1 cellular context compared by ENCODE assay signal in the genomic region with DNA sequence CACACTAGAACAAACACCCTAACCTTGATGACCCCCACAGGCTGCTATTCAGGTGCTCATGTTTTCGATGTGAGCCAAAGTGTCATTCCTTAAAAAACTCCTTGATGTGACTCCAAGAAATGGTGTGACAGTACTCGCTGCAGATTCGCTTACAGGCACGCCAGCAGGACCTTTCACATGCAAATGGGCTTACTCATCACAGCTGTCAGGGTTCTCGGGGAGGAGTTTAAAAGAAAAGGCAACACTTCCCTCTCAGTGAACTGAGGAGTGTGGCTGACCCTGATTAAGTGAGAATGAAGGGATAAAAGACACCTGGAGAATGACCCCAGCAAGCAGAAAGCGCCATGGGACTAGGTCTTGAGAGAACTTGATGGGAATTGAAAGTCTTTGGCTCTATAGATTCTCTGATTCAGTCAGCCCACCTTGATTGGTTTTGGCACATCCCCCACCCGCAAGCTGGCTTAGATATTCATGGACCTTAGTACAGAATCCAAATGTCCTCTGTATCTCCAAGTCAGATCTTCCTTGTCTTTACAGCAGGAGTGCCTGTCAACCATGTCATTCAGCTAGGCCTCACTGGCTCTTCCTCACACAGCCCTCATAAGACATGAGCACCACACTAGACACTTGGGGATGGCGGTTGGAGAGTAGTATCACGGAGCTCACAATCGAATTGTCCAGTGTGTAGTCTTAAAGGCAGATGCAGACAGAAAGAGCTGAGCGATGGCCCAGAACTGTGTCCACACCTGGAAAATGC.
A peak's percentile ranks its signal among the peaks of the same experiment; 100 is the strongest.
TF ChIP-seq lines count a peak whose summit lies in the region.

No MANE protein-coding gene starts in this region.

TF ChIP-seq in K562, 482 proteins besides CTCF, POLR2A, EP300 and RAD21 (continued from another document and continues in another):
- TF ChIP-seq, protein P1, sequence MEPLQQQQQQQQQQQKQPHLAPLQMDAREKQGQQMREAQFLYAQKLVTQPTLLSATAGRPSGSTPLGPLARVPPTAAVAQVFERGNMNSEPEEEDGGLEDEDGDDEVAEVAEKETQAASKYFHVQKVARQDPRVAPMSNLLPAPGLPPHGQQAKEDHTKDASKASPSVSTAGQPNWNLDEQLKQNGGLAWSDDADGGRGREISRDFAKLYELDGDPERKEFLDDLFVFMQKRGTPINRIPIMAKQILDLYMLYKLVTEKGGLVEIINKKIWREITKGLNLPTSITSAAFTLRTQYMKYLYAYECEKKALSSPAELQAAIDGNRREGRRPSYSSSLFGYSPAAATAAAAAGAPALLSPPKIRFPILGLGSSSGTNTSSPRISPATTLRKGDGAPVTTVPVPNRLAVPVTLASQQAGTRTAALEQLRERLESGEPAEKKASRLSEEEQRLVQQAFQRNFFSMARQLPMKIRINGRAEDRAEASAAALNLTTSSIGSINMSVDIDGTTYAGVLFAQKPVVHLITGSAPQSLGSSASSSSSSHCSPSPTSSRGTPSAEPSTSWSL (CRISPR knock-in tag; IDR thresholded peaks at IDR 0.05; ENCODE audit: borderline replicate concordance) = no peak
- TF ChIP-seq NR1H2 (CRISPR knock-in tag; IDR thresholded peaks at IDR 0.05) = no peak
- 0 out of 2 replicates have a peak, but pooled peaks have one; percentile 24 for TF ChIP-seq NFE2 (IDR thresholded peaks at IDR 0.05; ENCODE audit: low read depth)
- no peak for TF ChIP-seq KHSRP (IDR thresholded peaks at IDR 0.05)
- TF ChIP-seq, protein P2, sequence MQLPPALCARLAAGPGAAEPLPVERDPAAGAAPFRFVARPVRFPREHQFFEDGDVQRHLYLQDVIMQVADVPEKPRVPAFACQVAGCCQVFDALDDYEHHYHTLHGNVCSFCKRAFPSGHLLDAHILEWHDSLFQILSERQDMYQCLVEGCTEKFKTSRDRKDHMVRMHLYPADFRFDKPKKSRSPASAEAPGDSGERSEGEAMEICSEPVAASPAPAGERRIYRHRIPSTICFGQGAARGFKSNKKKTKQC (CRISPR knock-in tag; IDR thresholded peaks at IDR 0.05) = no peak
- TF ChIP-seq CSDE1 (IDR thresholded peaks at IDR 0.05) = no peak
- no peak for TF ChIP-seq SMARCA4 (IDR thresholded peaks at IDR 0.05)
- TF ChIP-seq RBM17 (IDR thresholded peaks at IDR 0.05; ENCODE audit: borderline replicate concordance, low read depth, low read length) = no peak
- TF ChIP-seq DDX20 (tag; IDR thresholded peaks at IDR 0.05; ENCODE audit: low read depth) = no peak
- TF ChIP-seq BCL6 (CRISPR knock-in tag; IDR thresholded peaks at IDR 0.05) = no peak
- no peak for TF ChIP-seq ZNF76 (CRISPR knock-in tag; IDR thresholded peaks at IDR 0.05; ENCODE audit: borderline replicate concordance)
- no peak for TF ChIP-seq PHF8 (IDR thresholded peaks at IDR 0.05; ENCODE audit: borderline replicate concordance, low read length)
- TF ChIP-seq MYBL2 (IDR thresholded peaks at IDR 0.05; ENCODE audit: low read depth) = no peak
- TF ChIP-seq MYBL2 (CRISPR knock-in tag; IDR thresholded peaks at IDR 0.05; ENCODE audit: borderline replicate concordance) = no peak
- TF ChIP-seq, protein P3, sequence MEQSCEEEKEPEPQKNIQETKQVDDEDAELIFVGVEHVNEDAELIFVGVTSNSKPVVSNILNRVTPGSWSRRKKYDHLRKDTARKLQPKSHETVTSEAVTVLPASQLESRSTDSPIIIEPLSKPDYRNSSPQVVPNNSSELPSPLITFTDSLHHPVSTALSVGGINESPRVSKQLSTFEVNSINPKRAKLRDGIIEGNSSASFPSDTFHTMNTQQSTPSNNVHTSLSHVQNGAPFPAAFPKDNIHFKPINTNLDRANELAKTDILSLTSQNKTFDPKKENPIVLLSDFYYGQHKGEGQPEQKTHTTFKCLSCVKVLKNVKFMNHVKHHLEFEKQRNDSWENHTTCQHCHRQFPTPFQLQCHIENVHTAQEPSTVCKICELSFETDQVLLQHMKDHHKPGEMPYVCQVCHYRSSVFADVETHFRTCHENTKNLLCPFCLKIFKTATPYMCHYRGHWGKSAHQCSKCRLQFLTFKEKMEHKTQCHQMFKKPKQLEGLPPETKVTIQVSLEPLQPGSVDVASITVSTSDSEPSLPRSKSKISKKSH (CRISPR knock-in tag; IDR thresholded peaks at IDR 0.05) = no peak
- TF ChIP-seq TARDBP (IDR thresholded peaks at IDR 0.05) = no peak
- 0 out of 2 replicates have a peak, but pooled peaks have one; percentile 24 for TF ChIP-seq FOSL1 (tag; conservative IDR thresholded peaks at IDR 0.05)
- no peak for TF ChIP-seq ZC3H8 (IDR thresholded peaks at IDR 0.05)
- peak; percentile 30; the same call in 1 of the 2 replicates for TF ChIP-seq ZNF316 (IDR thresholded peaks at IDR 0.05)
- TF ChIP-seq L3MBTL2 (IDR thresholded peaks at IDR 0.05) = no peak
- TF ChIP-seq, protein P4, sequence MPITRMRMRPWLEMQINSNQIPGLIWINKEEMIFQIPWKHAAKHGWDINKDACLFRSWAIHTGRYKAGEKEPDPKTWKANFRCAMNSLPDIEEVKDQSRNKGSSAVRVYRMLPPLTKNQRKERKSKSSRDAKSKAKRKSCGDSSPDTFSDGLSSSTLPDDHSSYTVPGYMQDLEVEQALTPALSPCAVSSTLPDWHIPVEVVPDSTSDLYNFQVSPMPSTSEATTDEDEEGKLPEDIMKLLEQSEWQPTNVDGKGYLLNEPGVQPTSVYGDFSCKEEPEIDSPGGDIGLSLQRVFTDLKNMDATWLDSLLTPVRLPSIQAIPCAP (CRISPR knock-in tag; IDR thresholded peaks at IDR 0.05; ENCODE audit: borderline replicate concordance) = no peak
- TF ChIP-seq SMAD2 (IDR thresholded peaks at IDR 0.05; ENCODE audit: low read depth, low read length) = no peak
- TF ChIP-seq RAD51 (IDR thresholded peaks at IDR 0.05; ENCODE audit: borderline replicate concordance, low read depth) = no peak
- peak; percentile 46 for TF ChIP-seq MEIS2 (IDR thresholded peaks at IDR 0.05; ENCODE audit: partially characterized antibody)
- TF ChIP-seq, protein P5, sequence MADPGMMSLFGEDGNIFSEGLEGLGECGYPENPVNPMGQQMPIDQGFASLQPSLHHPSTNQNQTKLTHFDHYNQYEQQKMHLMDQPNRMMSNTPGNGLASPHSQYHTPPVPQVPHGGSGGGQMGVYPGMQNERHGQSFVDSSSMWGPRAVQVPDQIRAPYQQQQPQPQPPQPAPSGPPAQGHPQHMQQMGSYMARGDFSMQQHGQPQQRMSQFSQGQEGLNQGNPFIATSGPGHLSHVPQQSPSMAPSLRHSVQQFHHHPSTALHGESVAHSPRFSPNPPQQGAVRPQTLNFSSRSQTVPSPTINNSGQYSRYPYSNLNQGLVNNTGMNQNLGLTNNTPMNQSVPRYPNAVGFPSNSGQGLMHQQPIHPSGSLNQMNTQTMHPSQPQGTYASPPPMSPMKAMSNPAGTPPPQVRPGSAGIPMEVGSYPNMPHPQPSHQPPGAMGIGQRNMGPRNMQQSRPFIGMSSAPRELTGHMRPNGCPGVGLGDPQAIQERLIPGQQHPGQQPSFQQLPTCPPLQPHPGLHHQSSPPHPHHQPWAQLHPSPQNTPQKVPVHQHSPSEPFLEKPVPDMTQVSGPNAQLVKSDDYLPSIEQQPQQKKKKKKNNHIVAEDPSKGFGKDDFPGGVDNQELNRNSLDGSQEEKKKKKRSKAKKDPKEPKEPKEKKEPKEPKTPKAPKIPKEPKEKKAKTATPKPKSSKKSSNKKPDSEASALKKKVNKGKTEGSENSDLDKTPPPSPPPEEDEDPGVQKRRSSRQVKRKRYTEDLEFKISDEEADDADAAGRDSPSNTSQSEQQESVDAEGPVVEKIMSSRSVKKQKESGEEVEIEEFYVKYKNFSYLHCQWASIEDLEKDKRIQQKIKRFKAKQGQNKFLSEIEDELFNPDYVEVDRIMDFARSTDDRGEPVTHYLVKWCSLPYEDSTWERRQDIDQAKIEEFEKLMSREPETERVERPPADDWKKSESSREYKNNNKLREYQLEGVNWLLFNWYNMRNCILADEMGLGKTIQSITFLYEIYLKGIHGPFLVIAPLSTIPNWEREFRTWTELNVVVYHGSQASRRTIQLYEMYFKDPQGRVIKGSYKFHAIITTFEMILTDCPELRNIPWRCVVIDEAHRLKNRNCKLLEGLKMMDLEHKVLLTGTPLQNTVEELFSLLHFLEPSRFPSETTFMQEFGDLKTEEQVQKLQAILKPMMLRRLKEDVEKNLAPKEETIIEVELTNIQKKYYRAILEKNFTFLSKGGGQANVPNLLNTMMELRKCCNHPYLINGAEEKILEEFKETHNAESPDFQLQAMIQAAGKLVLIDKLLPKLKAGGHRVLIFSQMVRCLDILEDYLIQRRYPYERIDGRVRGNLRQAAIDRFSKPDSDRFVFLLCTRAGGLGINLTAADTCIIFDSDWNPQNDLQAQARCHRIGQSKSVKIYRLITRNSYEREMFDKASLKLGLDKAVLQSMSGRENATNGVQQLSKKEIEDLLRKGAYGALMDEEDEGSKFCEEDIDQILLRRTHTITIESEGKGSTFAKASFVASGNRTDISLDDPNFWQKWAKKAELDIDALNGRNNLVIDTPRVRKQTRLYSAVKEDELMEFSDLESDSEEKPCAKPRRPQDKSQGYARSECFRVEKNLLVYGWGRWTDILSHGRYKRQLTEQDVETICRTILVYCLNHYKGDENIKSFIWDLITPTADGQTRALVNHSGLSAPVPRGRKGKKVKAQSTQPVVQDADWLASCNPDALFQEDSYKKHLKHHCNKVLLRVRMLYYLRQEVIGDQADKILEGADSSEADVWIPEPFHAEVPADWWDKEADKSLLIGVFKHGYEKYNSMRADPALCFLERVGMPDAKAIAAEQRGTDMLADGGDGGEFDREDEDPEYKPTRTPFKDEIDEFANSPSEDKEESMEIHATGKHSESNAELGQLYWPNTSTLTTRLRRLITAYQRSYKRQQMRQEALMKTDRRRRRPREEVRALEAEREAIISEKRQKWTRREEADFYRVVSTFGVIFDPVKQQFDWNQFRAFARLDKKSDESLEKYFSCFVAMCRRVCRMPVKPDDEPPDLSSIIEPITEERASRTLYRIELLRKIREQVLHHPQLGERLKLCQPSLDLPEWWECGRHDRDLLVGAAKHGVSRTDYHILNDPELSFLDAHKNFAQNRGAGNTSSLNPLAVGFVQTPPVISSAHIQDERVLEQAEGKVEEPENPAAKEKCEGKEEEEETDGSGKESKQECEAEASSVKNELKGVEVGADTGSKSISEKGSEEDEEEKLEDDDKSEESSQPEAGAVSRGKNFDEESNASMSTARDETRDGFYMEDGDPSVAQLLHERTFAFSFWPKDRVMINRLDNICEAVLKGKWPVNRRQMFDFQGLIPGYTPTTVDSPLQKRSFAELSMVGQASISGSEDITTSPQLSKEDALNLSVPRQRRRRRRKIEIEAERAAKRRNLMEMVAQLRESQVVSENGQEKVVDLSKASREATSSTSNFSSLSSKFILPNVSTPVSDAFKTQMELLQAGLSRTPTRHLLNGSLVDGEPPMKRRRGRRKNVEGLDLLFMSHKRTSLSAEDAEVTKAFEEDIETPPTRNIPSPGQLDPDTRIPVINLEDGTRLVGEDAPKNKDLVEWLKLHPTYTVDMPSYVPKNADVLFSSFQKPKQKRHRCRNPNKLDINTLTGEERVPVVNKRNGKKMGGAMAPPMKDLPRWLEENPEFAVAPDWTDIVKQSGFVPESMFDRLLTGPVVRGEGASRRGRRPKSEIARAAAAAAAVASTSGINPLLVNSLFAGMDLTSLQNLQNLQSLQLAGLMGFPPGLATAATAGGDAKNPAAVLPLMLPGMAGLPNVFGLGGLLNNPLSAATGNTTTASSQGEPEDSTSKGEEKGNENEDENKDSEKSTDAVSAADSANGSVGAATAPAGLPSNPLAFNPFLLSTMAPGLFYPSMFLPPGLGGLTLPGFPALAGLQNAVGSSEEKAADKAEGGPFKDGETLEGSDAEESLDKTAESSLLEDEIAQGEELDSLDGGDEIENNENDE (IDR thresholded peaks at IDR 0.05; ENCODE audit: low read depth, low read length) = no peak
- no peak for TF ChIP-seq SIRT6 (IDR thresholded peaks at IDR 0.05; ENCODE audit: low read depth, low read length)
- no peak for TF ChIP-seq POU5F1 (IDR thresholded peaks at IDR 0.05; ENCODE audit: borderline replicate concordance, low read depth, low read length, partially characterized antibody)
- no peak for TF ChIP-seq BDP1 (IDR thresholded peaks at IDR 0.05; ENCODE audit: insufficient read depth, insufficient read length)
- no peak for TF ChIP-seq ZNF239 (CRISPR knock-in tag; IDR thresholded peaks at IDR 0.05)
- TF ChIP-seq, protein P6, sequence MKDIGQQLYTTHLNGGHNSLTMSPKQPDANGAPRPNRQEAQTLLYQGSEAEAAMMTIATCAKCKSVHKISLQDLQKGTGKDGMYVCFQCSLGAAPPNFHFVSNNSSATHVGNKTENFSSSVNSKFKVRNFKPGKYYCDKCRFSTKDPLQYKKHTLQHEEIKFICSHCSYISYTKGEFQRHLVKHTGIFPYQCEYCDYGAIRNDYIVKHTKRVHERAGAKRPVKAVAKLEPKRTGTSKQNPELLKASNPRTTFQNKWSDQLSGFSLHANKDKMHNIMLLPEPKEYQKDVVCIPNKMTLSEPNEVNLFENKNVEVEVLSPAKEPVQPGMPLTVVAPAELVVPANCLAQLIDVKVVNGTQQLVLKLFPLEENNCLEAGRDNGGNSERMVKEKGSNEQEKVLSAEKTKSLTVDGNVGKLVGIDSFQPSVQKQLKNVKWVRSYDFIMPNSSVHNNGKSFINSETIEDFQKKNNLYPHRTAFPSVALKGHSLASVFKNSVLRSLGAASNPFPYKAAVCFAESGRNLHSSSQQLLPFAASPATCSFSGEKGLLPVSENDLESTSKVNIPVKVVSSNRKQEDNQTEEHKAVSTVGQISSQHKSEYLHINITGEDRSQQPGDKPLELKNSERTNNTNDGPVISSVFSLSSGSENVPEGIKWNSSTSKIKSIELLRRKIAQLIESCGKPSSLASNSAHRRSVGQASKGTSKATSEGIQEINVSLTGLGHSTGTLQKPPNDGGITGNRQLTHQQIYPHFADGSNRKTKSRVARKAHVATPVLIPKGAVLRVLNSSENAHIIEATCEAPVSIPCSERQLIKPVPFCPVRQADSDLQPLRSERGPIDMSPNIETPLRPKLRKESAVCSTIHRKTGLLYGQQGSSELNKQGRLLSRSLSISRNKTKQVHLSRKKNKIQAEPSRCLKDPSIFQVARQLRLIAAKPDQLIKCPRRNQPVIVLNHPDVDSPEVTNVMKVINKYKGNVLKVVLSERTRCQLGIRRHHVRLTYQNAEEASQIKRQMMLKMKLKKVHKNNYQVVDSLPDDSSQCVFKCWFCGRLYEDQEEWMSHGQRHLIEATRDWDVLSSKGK (CRISPR knock-in tag; IDR thresholded peaks at IDR 0.05) = no peak
- TF ChIP-seq, protein P7, sequence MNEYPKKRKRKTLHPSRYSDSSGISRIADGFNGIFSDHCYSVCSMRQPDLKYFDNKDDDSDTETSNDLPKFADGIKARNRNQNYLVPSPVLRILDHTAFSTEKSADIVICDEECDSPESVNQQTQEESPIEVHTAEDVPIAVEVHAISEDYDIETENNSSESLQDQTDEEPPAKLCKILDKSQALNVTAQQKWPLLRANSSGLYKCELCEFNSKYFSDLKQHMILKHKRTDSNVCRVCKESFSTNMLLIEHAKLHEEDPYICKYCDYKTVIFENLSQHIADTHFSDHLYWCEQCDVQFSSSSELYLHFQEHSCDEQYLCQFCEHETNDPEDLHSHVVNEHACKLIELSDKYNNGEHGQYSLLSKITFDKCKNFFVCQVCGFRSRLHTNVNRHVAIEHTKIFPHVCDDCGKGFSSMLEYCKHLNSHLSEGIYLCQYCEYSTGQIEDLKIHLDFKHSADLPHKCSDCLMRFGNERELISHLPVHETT (CRISPR knock-in tag; conservative IDR thresholded peaks at IDR 0.05 in 1 of 2, IDR thresholded peaks at IDR 0.05 in 1 of 2) = no peak
- TF ChIP-seq RFX5 (IDR thresholded peaks at IDR 0.05; ENCODE audit: low read depth, low read length) = no peak
- no peak for TF ChIP-seq ZNF561 (CRISPR knock-in tag; conservative IDR thresholded peaks at IDR 0.05)
